Comparison of ENCODE assay signal across 21 cellular contexts in the genomic region with DNA sequence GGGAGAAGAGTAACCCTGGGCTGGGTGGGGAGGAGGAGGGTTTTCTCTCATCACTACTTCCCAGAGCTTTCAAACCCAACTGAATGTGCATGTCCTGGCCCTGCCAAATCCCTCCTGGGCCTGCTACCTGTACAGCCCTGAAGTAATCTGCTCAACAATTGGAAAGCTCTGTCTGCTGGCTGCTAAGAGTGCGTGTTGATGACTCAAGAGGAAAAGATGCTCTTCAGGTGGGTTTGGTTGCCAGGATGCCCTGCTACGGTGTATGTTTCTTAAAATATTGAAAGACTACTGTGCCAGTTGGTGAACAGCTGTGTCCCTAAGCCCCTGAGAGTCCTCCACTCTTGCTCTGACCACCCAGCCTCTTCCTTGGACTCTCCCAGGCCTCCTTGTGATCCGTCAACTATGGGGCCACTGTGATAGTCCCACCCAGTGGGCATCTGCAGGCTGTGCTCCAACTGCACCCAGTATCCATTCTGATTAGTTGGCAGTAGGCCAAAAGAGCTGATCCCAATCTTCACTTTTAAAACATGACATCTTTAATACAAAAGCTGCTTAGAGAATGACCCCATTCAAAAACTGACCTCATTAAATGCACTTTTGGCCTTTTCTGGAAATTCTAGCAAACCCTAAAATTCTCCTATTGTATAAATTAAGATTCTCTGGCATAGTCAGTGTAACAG.
DNase-seq lines count a peak whose midpoint lies in the region; FAIRE-seq and TF ChIP-seq lines count a peak whose summit lies in the region.
"Had no signal": no experiment of that assay in that cellular context is flagged by ENCODE, and none has a peak within 500 bp of the region (broad histone marks: within the 10 kb centered on the region; RNA-seq: fewer than 3 reads in every experiment).

No MANE protein-coding gene starts in this region.

- no peaks in the 10 kb centered on the region for H3K9me3 ChIP-seq in BLaER1 treated with 17β-estradiol and CSF1 and Interleukin-3, amounts not matched to agents 10 nM and 100 nM (replicated peaks in 1 of 11)
- no peaks in the 10 kb centered on the region for H3K9me3 ChIP-seq in Peyer's patch
- H3K9me3 ChIP-seq: A549, esophagus squamous epithelium, left ventricle myocardium inferior, tibial nerve had no signal

- H3K4me3 ChIP-seq in BLaER1 treated with 17β-estradiol and CSF1 and Interleukin-3, amounts not matched to agents 10 nM and 100 nM, result no peak overlapping the region
- no peak overlapping the region for H3K4me3 ChIP-seq in Peyer's patch
- H3K4me3 ChIP-seq: A549, esophagus squamous epithelium, GM23338, left ventricle myocardium inferior, tibial nerve had no signal

- H3K27ac Mint-ChIP-seq in MCF 10A (ENCODE audit: low read depth, unreplicated experiment), result no peak overlapping the region
- H3K27ac Mint-ChIP-seq: activated B cell treated with CpG ODN at 0.5 μM for 24 hours, GM23338 had no signal

- peaks cover 0 to 84% (median 0%) of the 10 kb centered on the region in 11 experiments; a peak in 2 of 22 replicates for H4K20me1 ChIP-seq in BLaER1 treated with 17β-estradiol and CSF1 and Interleukin-3, amounts not matched to agents 10 nM and 100 nM

- no peaks in the 10 kb centered on the region for H3K36me3 Mint-ChIP-seq in MCF 10A (ENCODE audit: insufficient read depth, unreplicated experiment)

- TF ChIP-seq POLR2A in Peyer's patch (IDR thresholded peaks at IDR 0.05), result no peak
- TF ChIP-seq POLR2A in erythroblast (IDR thresholded peaks at IDR 0.05; ENCODE audit: low read length), result no peak

- TF ChIP-seq CTCF in Peyer's patch (IDR thresholded peaks at IDR 0.05) (no peak), MCF 10A (IDR thresholded peaks at IDR 0.05; ENCODE audit: unreplicated experiment) (no peak)

- no peaks in the 10 kb centered on the region for H3K27me3 ChIP-seq in BLaER1 treated with 17β-estradiol and CSF1 and Interleukin-3, amounts not matched to agents 10 nM and 100 nM
- no peaks in the 10 kb centered on the region for H3K27me3 ChIP-seq in Peyer's patch
- H3K27me3 ChIP-seq: esophagus squamous epithelium, tibial nerve had no signal

- CTCF ChIA-PET in MCF 10A (lab: Yijun Ruan, JAX), result interaction anchor here (0.8 to 1.3 kb wide), 4 partner anchors 20 to 543 kb away, joined by 3 read pairs; no protein-coding TSS in a partner anchor

- DNase-seq in NCI-H748 (lab: John Stamatoyannopoulos, UW; ENCODE audit: unreplicated experiment) (peak; percentile 17), NCI-H748 treated with DMSO at 0.1 percent for 48 hours (lab: John Stamatoyannopoulos, UW) (no peak), Peyer's patch (no peak), erythroblast (lab: John Stamatoyannopoulos, UW) (peak; percentile 2 to 4), MCF 10A (ENCODE audit: unreplicated experiment) (no peak), pons (ENCODE audit: low spot score) (no peak), HTR-8/SVneo (ENCODE audit: insufficient read length, low spot score) (no peak)
- DNase-seq: activated B cell treated with CpG ODN at 0.5 μM for 24 hours; activated CD8-positive, alpha-beta memory T cell treated with anti-CD3 and anti-CD28 coated beads, Interleukin-2, amount 50 U/mL, for 48 hours; central memory CD4-positive, alpha-beta T cell; esophagus squamous epithelium; left ventricle myocardium inferior; NCI-H1694 treated with DMSO at 0.1 percent for 48 hours; occipital lobe; OCI-M1; SIG-M5 had no signal

- no peaks in the 10 kb centered on the region for H3K4me1 Mint-ChIP-seq in MCF 10A (ENCODE audit: insufficient read depth, unreplicated experiment)

- no peaks in the 10 kb centered on the region for H3K9me3 Mint-ChIP-seq in MCF 10A (ENCODE audit: unreplicated experiment)
- H3K9me3 Mint-ChIP-seq: activated B cell treated with CpG ODN at 0.5 μM for 24 hours, GM23338 had no signal

- H3K4me2 ChIP-seq in BLaER1 treated with 17β-estradiol and CSF1 and Interleukin-3, amounts not matched to agents 10 nM and 100 nM, result peak overlapping the region in 8 of 11 experiments; percentile 65 to 90 (median 80); a peak in 15 of 22 replicates
- H3K4me2 ChIP-seq: A549, GM23338 had no signal

- no peak overlapping the region for H3K4me3 Mint-ChIP-seq in MCF 10A (ENCODE audit: unreplicated experiment)
- H3K4me3 Mint-ChIP-seq: activated B cell treated with CpG ODN at 0.5 μM for 24 hours, GM23338 had no signal

- no peak overlapping the region for H3K27ac ChIP-seq in BLaER1 treated with 17β-estradiol and CSF1 and Interleukin-3, amounts not matched to agents 10 nM and 100 nM
- peak overlapping the region in 3 of 4 donors; percentile 13 to 52 (median 19) for H3K27ac ChIP-seq in Peyer's patch
- H3K27ac ChIP-seq: A549, C4-2B, esophagus squamous epithelium, left ventricle myocardium inferior, tibial nerve had no signal

- intact Hi-C loops in MCF 10A (cut with micrococcal nuclease), result no loop called here

- no TSS peak for BruUV-seq in MCF 10A (replicated peaks; lab: Mats Ljungman, UMichigan)

- H3K4me1 ChIP-seq in BLaER1 treated with 17β-estradiol and CSF1 and Interleukin-3, amounts not matched to agents 10 nM and 100 nM, result peaks cover 14 to 57% (median 41%) of the 10 kb centered on the region in 10 experiments
- H3K4me1 ChIP-seq in Peyer's patch, result no peaks in the 10 kb centered on the region
- H3K4me1 ChIP-seq: A549, esophagus squamous epithelium, left ventricle myocardium inferior, tibial nerve had no signal

- H3K9ac ChIP-seq in BLaER1 treated with 17β-estradiol and CSF1 and Interleukin-3, amounts not matched to agents 10 nM and 100 nM, result no peak overlapping the region

- POLR2A ChIA-PET in MCF 10A (lab: Yijun Ruan, JAX), result interaction anchor here (1.1 kb wide), 1 partner anchor 9 kb away, joined by 3 read pairs; no protein-coding TSS in a partner anchor

- no peak for FAIRE-seq in HTR-8/SVneo (lab: Jason Lieb, UNC)
- FAIRE-seq: A549 had no signal

- H3K27me3 Mint-ChIP-seq in MCF 10A (ENCODE audit: insufficient read depth, unreplicated experiment), result no peaks in the 10 kb centered on the region

- peaks cover 0 to 57% (median 0%) of the 10 kb centered on the region in 11 experiments; a peak in 4 of 22 replicates for H3K36me3 ChIP-seq in BLaER1 treated with 17β-estradiol and CSF1 and Interleukin-3, amounts not matched to agents 10 nM and 100 nM
- no peaks in the 10 kb centered on the region for H3K36me3 ChIP-seq in Peyer's patch
- H3K36me3 ChIP-seq: esophagus squamous epithelium, left ventricle myocardium inferior, tibial nerve had no signal

Comparison
In these comparisons a context has a peak if more than half of its experiments do, and no peak if none do; other contexts are left out.
1. DNase-seq: peak in NCI-H748 (single experiment) and erythroblast (2 of 2); none in NCI-H748 treated with DMSO at 0.1 percent for 48 hours (single experiment), Peyer's patch (0 of 3), MCF 10A (single experiment), pons (single experiment) and HTR-8/SVneo (single experiment).
2. H3K27ac ChIP-seq: peak in Peyer's patch (3 of 4); none in BLaER1 treated with 17β-estradiol and CSF1 and Interleukin-3, amounts not matched to agents 10 nM and 100 nM (0 of 11).